In genomic region chr10:5890519-5890878, GRCh38 we compare ENCODE assay signal across 8 cellular contexts. TPM values are rescaled to one million over a fixed set of nuclear protein-coding genes. Genes with fewer than 3 reads are reported as not detected.
DNase-seq lines count a peak whose midpoint lies in the region; ATAC-seq and TF ChIP-seq lines count a peak whose summit lies in the region.

No MANE protein-coding gene starts in this region.

- intact Hi-C loops in activated CD4-positive, alpha-beta memory T cell treated with anti-CD3 and anti-CD28 coated beads for 36 hours (cut with micrococcal nuclease) = loop anchor here (1.0 to 5.0 kb wide), 3 partner anchors 86 to 205 kb away; partner anchors contain the start of genes IL15RA and RBM17
- intact Hi-C loops in psoas muscle (cut with DNase I) = loop anchor here in 1 of 2 donors (5.0 kb wide), 2 partner anchors 78 to 87 kb away; partner anchors contain the start of genes GDI2 and IL15RA

- peaks cover 6 to 42% of the 10 kb centered on the region in 2 donors for H3K36me3 ChIP-seq in psoas muscle (ENCODE audit: insufficient read depth in 1 of 2, low read depth in 1 of 2)

- peak overlapping the region; percentile 91 for H3K4me3 ChIP-seq in AG04449 (ENCODE audit: low read depth, low read length)
- H3K4me3 ChIP-seq in foreskin fibroblast (ENCODE audit: low read depth in 1 of 2, low read length in 2 of 2) = peak overlapping the region; percentile 79 to 88
- H3K4me3 ChIP-seq in psoas muscle = peak overlapping the region; percentile 93

- H3K4me1 ChIP-seq in psoas muscle = peaks cover 48% of the 10 kb centered on the region

- H3K4me3 Mint-ChIP-seq in activated CD4-positive, alpha-beta memory T cell treated with anti-CD3 and anti-CD28 coated beads for 36 hours = peak overlapping the region; percentile 93

- POLR2A ChIA-PET in AG04449 (lab: Yijun Ruan, JAX) = interaction anchor here (0.9 to 1.5 kb wide), 5 partner anchors 10 to 77 kb away, joined by 4 to 9 read pairs (median 4); partner anchors contain the start of gene GDI2
- POLR2A ChIA-PET in activated CD4-positive, alpha-beta memory T cell treated with anti-CD3 and anti-CD28 coated beads for 36 hours (lab: Charles Lee) = interaction anchor here (1.2 to 2.4 kb wide), 6 partner anchors 47 to 121 kb away, joined by 4 to 20 read pairs (median 6); partner anchors contain the start of genes GDI2 and IL15RA

- ATAC-seq in GM19025 (IDR thresholded peaks at IDR 0.05; ENCODE audit: low read depth, unreplicated experiment) = peak; percentile 0
- ATAC-seq in psoas muscle = no peak
- ATAC-seq in HG02970 (IDR thresholded peaks at IDR 0.05; ENCODE audit: low FRiP score, unreplicated experiment) = no peak

- H3K36me3 Mint-ChIP-seq in activated CD4-positive, alpha-beta memory T cell treated with anti-CD3 and anti-CD28 coated beads for 36 hours = peaks cover 27% of the 10 kb centered on the region

- no peaks in the 10 kb centered on the region for H3K9me3 ChIP-seq in psoas muscle

- peaks cover 56% of the 10 kb centered on the region for H3K4me1 Mint-ChIP-seq in activated CD4-positive, alpha-beta memory T cell treated with anti-CD3 and anti-CD28 coated beads for 36 hours (ENCODE audit: low read depth)

- DNase-seq in AG04449 (ENCODE audit: low read depth, low spot score) (no peak), HK-2 (ENCODE audit: unreplicated experiment) (peak; percentile 18), foreskin fibroblast (peak in 1 of 2 donors; percentile 56), psoas muscle (peak in 1 of 2 donors; percentile 41), COLO829 (ENCODE audit: low spot score) (no peak)
- DNase-seq in activated CD4-positive, alpha-beta memory T cell treated with anti-CD3 and anti-CD28 coated beads for 36 hours = peak; percentile 61

- 0 to 1% (median 0%) methylated on average over 20 to 28 of the region's 28 CpGs for WGBS in psoas muscle, 3 donors

- no peak for TF ChIP-seq CTCF in AG04449 (IDR thresholded peaks at IDR 0.05; ENCODE audit: insufficient read depth, low read length, missing control alignments)
- TF ChIP-seq CTCF in foreskin fibroblast (IDR thresholded peaks at IDR 0.05; ENCODE audit: low read depth, low read length) = no peak
- TF ChIP-seq CTCF in psoas muscle (IDR thresholded peaks at IDR 0.05) = no peak

- no peaks in the 10 kb centered on the region for H3K27me3 Mint-ChIP-seq in activated CD4-positive, alpha-beta memory T cell treated with anti-CD3 and anti-CD28 coated beads for 36 hours

- peak overlapping the region; percentile 80 for H3K27ac Mint-ChIP-seq in activated CD4-positive, alpha-beta memory T cell treated with anti-CD3 and anti-CD28 coated beads for 36 hours

- CTCF ChIA-PET in AG04449 (lab: Yijun Ruan, JAX) = interaction anchor here (1.0 to 3.0 kb wide), 7 partner anchors 10 to 267 kb away, joined by 3 to 9 read pairs (median 4); partner anchors contain the start of gene GDI2
- CTCF ChIA-PET in activated CD4-positive, alpha-beta memory T cell treated with anti-CD3 and anti-CD28 coated beads for 36 hours (lab: Charles Lee) = interaction anchor here (1.0 to 1.8 kb wide), 10 partner anchors 16 to 267 kb away, joined by 3 to 7 read pairs (median 4); partner anchors contain the start of genes GDI2 and IL15RA

- no peaks in the 10 kb centered on the region for H3K9me3 Mint-ChIP-seq in activated CD4-positive, alpha-beta memory T cell treated with anti-CD3 and anti-CD28 coated beads for 36 hours

- peak overlapping the region; percentile 89 for H3K27ac ChIP-seq in psoas muscle

- no peaks in the 10 kb centered on the region for H3K27me3 ChIP-seq in psoas muscle (ENCODE audit: insufficient read depth in 3 of 3, low read length in 2 of 3)

RNA-seq across cellular contexts. Expression of gene FBH1, which starts 0.5 kb away (rescaled TPM):
- 10 to 100 TPM; 57.8 to 63.4 TPM for total RNA-seq in activated CD4-positive, alpha-beta memory T cell treated with anti-CD3 and anti-CD28 coated beads for 36 hours
- 10 to 100 TPM; 32.4 to 56.7 (median 39.9) TPM for total RNA-seq in psoas muscle
- polyA plus RNA-seq in psoas muscle = 10 to 100 TPM; 38.2 to 59.3 (median 54.4) TPM

RNA-seq across cellular contexts. Expression of gene ANKRD16, which starts 0.8 kb away (rescaled TPM):
- total RNA-seq in activated CD4-positive, alpha-beta memory T cell treated with anti-CD3 and anti-CD28 coated beads for 36 hours = 1 to 10 TPM; 5.9 to 6.4 TPM
- total RNA-seq in psoas muscle = 1 to 10 TPM; 2.8 to 4.6 (median 3.2) TPM
- polyA plus RNA-seq in psoas muscle = 1 to 10 TPM; 3.5 to 4.3 (median 4.0) TPM

Comparison
In these comparisons a context has a peak if more than half of its experiments do, and no peak if none do; other contexts are left out.
1. DNase-seq: peak in HK-2 (single experiment) and activated CD4-positive, alpha-beta memory T cell treated with anti-CD3 and anti-CD28 coated beads for 36 hours (single experiment); none in AG04449 (single experiment) and COLO829 (single experiment).
2. Peak in every context shown above with its lines, with median percentiles within 50 percentile points of each other: H3K4me3 ChIP-seq.